ENCODE assay signal across 8 cellular contexts in genomic region chr3:81910244-81910852, GRCh38.
DNase-seq lines count a peak whose midpoint lies in the region; ATAC-seq, FAIRE-seq and TF ChIP-seq lines count a peak whose summit lies in the region.

No MANE protein-coding gene starts in this region.

- TF ChIP-seq POLR2A in H1 (IDR thresholded peaks at IDR 0.05; ENCODE audit: control extremely low read depth in 1 of 2, low read depth in 2 of 2, low read length in 2 of 2): no peak

- peak; percentile 56 to 60 for TF ChIP-seq RAD21 in H1 (IDR thresholded peaks at IDR 0.05 in 1 of 2, conservative IDR thresholded peaks at IDR 0.05 in 1 of 2; ENCODE audit: low read depth in 2 of 2, low read length in 2 of 2)

- H3K27me3 ChIP-seq in H1 (replicated peaks in 1 of 4; ENCODE audit: control insufficient read depth in 3 of 4, extremely low read depth in 1 of 4, insufficient read depth in 3 of 4, low read length in 3 of 4): no peaks in the 10 kb centered on the region

- 0 out of 2 replicates have a peak overlapping the region, but pooled peaks have one; percentile 4 for H2AFZ ChIP-seq in OCI-LY7 (ENCODE audit: low read length)
- H2AFZ ChIP-seq in H1 (ENCODE audit: low read length): no peak overlapping the region

- CTCF ChIA-PET in OCI-LY7 (lab: Charles Lee; ENCODE audit: unreplicated experiment): interaction anchor here (0.6 kb wide), 1 partner anchor 46 kb away, joined by 3 read pairs; no protein-coding TSS in a partner anchor
- CTCF ChIA-PET in H1 (lab: Charles Lee; ENCODE audit: partially characterized antibody): interaction anchor here (0.5 to 5.0 kb wide), 30 partner anchors 10 to 725 kb away, joined by 3 to 61 read pairs (median 3); no protein-coding TSS in a partner anchor

- ATAC-seq in HG03095 (IDR thresholded peaks at IDR 0.05; ENCODE audit: unreplicated experiment) (peak; percentile 76), GM21447 (IDR thresholded peaks at IDR 0.05; ENCODE audit: unreplicated experiment) (no peak)

- H3K36me3 ChIP-seq in OCI-LY7 (ENCODE audit: insufficient read depth, low read length) (no peaks in the 10 kb centered on the region), H1 (ENCODE audit: control insufficient read depth in 2 of 4, insufficient read depth in 4 of 4, low read length in 3 of 4) (no peaks in the 10 kb centered on the region)

- H3K27me3 Mint-ChIP-seq in nephron (ENCODE audit: low read depth): no peaks in the 10 kb centered on the region

- H2AK5ac ChIP-seq in H1 (ENCODE audit: low read depth, low read length): no peak overlapping the region

- H3K9me3 Mint-ChIP-seq in nephron: peaks cover under 1% of the 10 kb centered on the region

- H3K9me3 ChIP-seq in OCI-LY7 (ENCODE audit: low read length) (no peaks in the 10 kb centered on the region), H1 (ENCODE audit: insufficient read depth in 2 of 2, low read depth in 1 of 2, low read length in 1 of 2) (no peaks in the 10 kb centered on the region)

- H3K9me2 ChIP-seq in OCI-LY7 (ENCODE audit: insufficient read depth, low read length): no peaks in the 10 kb centered on the region

- 20% methylated on average over 5 of the region's 5 CpGs; no CpG with 5 or more reads in 1 of the 2 experiments for WGBS in H1 (ENCODE audit: extremely low coverage in 1 of 2, insufficient coverage in 1 of 2, insufficient read length in 1 of 2, insufficient replicate concordance in 2 of 2, low coverage in 1 of 2, low lambda C conversion rate in 2 of 2, missing lambda C conversion rate in 1 of 2), 2 experiments

- DNase-seq in GM13977 (ENCODE audit: low spot score) (peak; percentile 3), OCI-LY7 (ENCODE audit: low spot score) (peak; percentile 59), H1 (ENCODE audit: low read depth in 1 of 2, low spot score in 2 of 2) (no peak), foreskin melanocyte (no peak)

- no peaks in the 10 kb centered on the region for H3K4me1 ChIP-seq in OCI-LY7 (ENCODE audit: insufficient read depth, low read length, poor library complexity, severe bottlenecking)
- H3K4me1 ChIP-seq in H1 (replicated peaks in 1 of 4; ENCODE audit: control insufficient read depth in 3 of 4, insufficient read depth in 4 of 4, low read length in 3 of 4): no peaks in the 10 kb centered on the region

- no peaks in the 10 kb centered on the region for H3K79me1 ChIP-seq in H1 (ENCODE audit: low read depth, low read length)

- peak; percentile 84 for TF ChIP-seq CTCF in C4-2B (conservative IDR thresholded peaks at IDR 0.05)
- TF ChIP-seq CTCF in GM13977 (IDR thresholded peaks at IDR 0.05; ENCODE audit: extremely low read depth, insufficient read depth, missing control alignments): peak; percentile 56
- TF ChIP-seq CTCF in OCI-LY7 (conservative IDR thresholded peaks at IDR 0.05; ENCODE audit: low read length): peak; percentile 93
- peak; percentile 15 to 61 (median 41) for TF ChIP-seq CTCF in H1 (IDR thresholded peaks at IDR 0.05; ENCODE audit: control extremely low read depth in 1 of 3, insufficient read depth in 1 of 3, low read depth in 1 of 3, low read length in 3 of 3)
- TF ChIP-seq CTCF in nephron (IDR thresholded peaks at IDR 0.05; ENCODE audit: unreplicated experiment in 3 of 3): peak; percentile 65 to 73 (median 72)

- no TSS peak for BruUV-seq in OCI-LY7 (replicated peaks; lab: Mats Ljungman, UMichigan)

- no peak overlapping the region for H2BK5ac ChIP-seq in H1 (ENCODE audit: low read depth, low read length)

- H3K23me2 ChIP-seq in H1 (ENCODE audit: low read depth, low read length): no peaks in the 10 kb centered on the region

- no peak for TF ChIP-seq EP300 in H1 (IDR thresholded peaks at IDR 0.05; ENCODE audit: borderline replicate concordance in 1 of 2, low read depth in 2 of 2, low read length in 2 of 2)

- no peak overlapping the region for H2BK20ac ChIP-seq in H1 (ENCODE audit: low read length)

- H4K8ac ChIP-seq in H1 (ENCODE audit: extremely low read depth, insufficient read depth, low read length): no peak overlapping the region

- peak overlapping the region in 1 of 3 experiments; percentile 32 for H3K27ac Mint-ChIP-seq in nephron

- H3K4me3 ChIP-seq in OCI-LY7 (ENCODE audit: low read depth, low read length, poor library complexity, severe bottlenecking) (no peak overlapping the region), H1 (ENCODE audit: extremely low read depth in 1 of 4, insufficient read depth in 2 of 4, low read depth in 3 of 4, low read length in 4 of 4) (no peak overlapping the region)

- H4K20me1 ChIP-seq in OCI-LY7 (ENCODE audit: insufficient read depth, low read length): no peaks in the 10 kb centered on the region
- H4K20me1 ChIP-seq in H1 (replicated peaks in 1 of 2; ENCODE audit: control insufficient read depth in 1 of 2, insufficient read depth in 2 of 2, low read length in 2 of 2): no peaks in the 10 kb centered on the region

- intact Hi-C loops in OCI-LY7 (cut with micrococcal nuclease; ENCODE audit: unreplicated experiment): no loop called here

- H3K9ac ChIP-seq in H1 (replicated peaks in 1 of 4; ENCODE audit: extremely low read depth in 1 of 4, low read depth in 3 of 4, low read length in 3 of 4): no peak overlapping the region

- FAIRE-seq in H1 (lab: Jason Lieb, UNC): peak; percentile 81

- in situ Hi-C loops in GM13977 (cut with MboI; ENCODE audit: low pct_unique_long_range_greater_than_20kb, low sequenced_read_pairs, unreplicated experiment): no loop called here

- H3K4ac ChIP-seq in H1 (replicated peaks; ENCODE audit: insufficient read length, low read depth, low read length): no peak overlapping the region

- H3K56ac ChIP-seq in H1 (replicated peaks; ENCODE audit: insufficient read length, low read depth, low read length): no peak overlapping the region

- no peaks in the 10 kb centered on the region for H3K79me2 ChIP-seq in OCI-LY7 (ENCODE audit: insufficient read depth, low read depth, low read length)
- no peaks in the 10 kb centered on the region for H3K79me2 ChIP-seq in H1 (ENCODE audit: control insufficient read depth in 1 of 2, insufficient read depth in 2 of 2, low read length in 2 of 2)

- H3K36me3 Mint-ChIP-seq in nephron (ENCODE audit: low read depth): no peaks in the 10 kb centered on the region

- H2BK12ac ChIP-seq in H1 (ENCODE audit: low read depth, low read length): no peak overlapping the region

- H3K27ac ChIP-seq in C4-2B (no peak overlapping the region), OCI-LY7 (ENCODE audit: low read depth, low read length, poor library complexity, severe bottlenecking) (no peak overlapping the region), H1 (ENCODE audit: low read depth, low read length) (no peak overlapping the region)

- H3K18ac ChIP-seq in H1 (ENCODE audit: extremely low read depth, low read length): no peak overlapping the region

- POLR2A ChIA-PET in OCI-LY7 (lab: Charles Lee) (interaction anchor here (0.9 kb wide), 1 partner anchor 17 kb away, joined by 3 read pairs; no protein-coding TSS in a partner anchor), H1 (lab: Charles Lee; ENCODE audit: partially characterized antibody) (no interaction called here)

- H3K4me2 ChIP-seq in OCI-LY7 (ENCODE audit: low read length) (no peak overlapping the region), H1 (ENCODE audit: insufficient read depth in 1 of 2, low read depth in 2 of 2, low read length in 2 of 2) (no peak overlapping the region)

- no peak overlapping the region for H3K14ac ChIP-seq in H1 (ENCODE audit: insufficient read length)

- no peak overlapping the region for H2BK15ac ChIP-seq in H1 (ENCODE audit: low read length)

- no peak overlapping the region for H3K4me3 Mint-ChIP-seq in nephron

- H3K23ac ChIP-seq in H1 (ENCODE audit: insufficient read length): no peak overlapping the region

- no peak overlapping the region for H4K91ac ChIP-seq in H1 (replicated peaks; ENCODE audit: insufficient read length, low read length)

- no peak overlapping the region for H4K5ac ChIP-seq in H1 (ENCODE audit: insufficient read length, low read depth, low read length)

- H3K4me1 Mint-ChIP-seq in nephron: peaks cover 3% of the 10 kb centered on the region

- no peak overlapping the region for H2BK120ac ChIP-seq in H1 (replicated peaks; ENCODE audit: low read depth, low read length)

TF ChIP-seq in H1, 55 proteins besides CTCF, POLR2A, EP300 and RAD21:
- no peak for TF ChIP-seq BCL11A (IDR thresholded peaks at IDR 0.05; ENCODE audit: low read depth in 2 of 2, low read length in 2 of 2)
TF ChIP-seq in H1: peak in this region for 0.

Comparison
In these comparisons a context has a peak if more than half of its experiments do, and no peak if none do; other contexts are left out.
1. CTCF ChIP-seq: peak in every context shown above with its lines; median percentile 93 in OCI-LY7; 84 in C4-2B; 72 in nephron; 56 in GM13977; 41 in H1.
2. DNase-seq: peak in GM13977 (single experiment) and OCI-LY7 (single experiment); none in H1 (0 of 2) and foreskin melanocyte (single experiment).